Comparison of ENCODE assay signal across 18 cellular contexts in genomic region chr12:2239376-2240010, GRCh38.
DNase-seq lines count a peak whose midpoint lies in the region; ATAC-seq and TF ChIP-seq lines count a peak whose summit lies in the region.
"Had no signal": no experiment of that assay in that cellular context is flagged by ENCODE, and none has a peak within 500 bp of the region (broad histone marks: within the 10 kb centered on the region; RNA-seq: fewer than 3 reads in every experiment).

No MANE protein-coding gene starts in this region.

- ATAC-seq in IMR-90 (ENCODE audit: low read depth) (no peak), heart right ventricle (peak; percentile 61 to 81 (median 75)), sciatic nerve (peak; percentile 58), HG02571 (IDR thresholded peaks at IDR 0.05; ENCODE audit: unreplicated experiment) (no peak), GM18858 (IDR thresholded peaks at IDR 0.05; ENCODE audit: unreplicated experiment) (no peak)
- ATAC-seq: activated T-cell treated with anti-CD3 and anti-CD28 coated beads, Interleukin-2, amount 50 U/mL, for 72 hours; mucosa of descending colon had no signal

- no peaks in the 10 kb centered on the region for H3K36me3 ChIP-seq in IMR-90 (ENCODE audit: control insufficient read depth, insufficient read depth, low read length)
- H3K36me3 ChIP-seq in heart right ventricle, result no peaks in the 10 kb centered on the region
- H3K36me3 ChIP-seq: HAP-1 had no signal

- no peak overlapping the region for H2BK15ac ChIP-seq in IMR-90 (ENCODE audit: low read depth, low read length)

- H4K8ac ChIP-seq in IMR-90 (ENCODE audit: low read depth in 2 of 2, low read length in 2 of 2), result no peak overlapping the region

- WGBS in IMR-90 (ENCODE audit: extremely low coverage in 2 of 2, insufficient read length in 1 of 2), 2 experiments, result 86% methylated on average over 15 of the region's 19 CpGs; no CpG with 5 or more reads in 1 of the 2 experiments
- 18 to 27% methylated on average over 17 to 19 of the region's 19 CpGs for WGBS in heart right ventricle, 2 donors

- H2AK5ac ChIP-seq in IMR-90 (ENCODE audit: low read depth, low read length), result no peak overlapping the region; the same call in 1 of the 2 replicates

- no peak overlapping the region for H4K5ac ChIP-seq in IMR-90 (ENCODE audit: low read depth, low read length)

- peaks cover 10% of the 10 kb centered on the region for H3K9me1 ChIP-seq in IMR-90 (ENCODE audit: insufficient read depth, low read length)

- H3K27ac ChIP-seq in IMR-90 (ENCODE audit: insufficient read depth, low read length) (no peak overlapping the region), heart right ventricle (peak overlapping the region; percentile 33 to 93 (median 83))
- H3K27ac ChIP-seq: SK-N-MC, skin epidermis had no signal

- TF ChIP-seq CTCF in IMR-90 (conservative IDR thresholded peaks at IDR 0.05; ENCODE audit: low read depth, low read length), result no peak
- TF ChIP-seq CTCF in heart right ventricle (IDR thresholded peaks at IDR 0.05), result no peak

- no peak overlapping the region; the same call in 1 of the 2 replicates for H3K4ac ChIP-seq in IMR-90 (ENCODE audit: low read depth, low read length)

- BruUV-seq in IMR-90 (replicated peaks; lab: Mats Ljungman, UMichigan), result no TSS peak

- intact Hi-C loops in IMR-90 (cut with micrococcal nuclease) (no loop called here), heart right ventricle (cut with DNase I) (loop anchor here in 1 of 10 donors (5.0 kb wide), 1 partner anchor 43 kb away; no protein-coding TSS in a partner anchor), sciatic nerve (cut with DNase I) (no loop called here)

- H3K27me3 ChIP-seq in IMR-90 (ENCODE audit: control insufficient read depth, insufficient read depth, low read length), result no peaks in the 10 kb centered on the region
- no peaks in the 10 kb centered on the region for H3K27me3 ChIP-seq in heart right ventricle

- no peak overlapping the region for H3K23ac ChIP-seq in IMR-90 (ENCODE audit: low read depth, low read length)

- H3K9ac ChIP-seq in IMR-90 (ENCODE audit: low read depth, low read length), result no peak overlapping the region

- H2AFZ ChIP-seq in IMR-90 (replicated peaks; ENCODE audit: low read length, poor library complexity), result no peak overlapping the region

- H3K4me1 ChIP-seq in IMR-90 (ENCODE audit: control insufficient read depth, insufficient read depth, low read length) (peaks cover 12% of the 10 kb centered on the region), heart right ventricle (peaks cover 25 to 98% (median 65%) of the 10 kb centered on the region in 9 donors)
- H3K4me1 ChIP-seq: HAP-1 had no signal

- no peak overlapping the region for H2BK20ac ChIP-seq in IMR-90 (ENCODE audit: low read depth, low read length)

- H3K9me3 ChIP-seq in IMR-90 (ENCODE audit: control insufficient read depth, insufficient read depth, low read length), result no peaks in the 10 kb centered on the region
- H3K9me3 ChIP-seq in heart right ventricle, result no peaks in the 10 kb centered on the region
- H3K9me3 ChIP-seq: HAP-1, mucosa of descending colon had no signal

- H3K14ac ChIP-seq in IMR-90 (replicated peaks; ENCODE audit: low read depth, low read length), result no peak overlapping the region

- TF ChIP-seq POLR2A in IMR-90 (IDR thresholded peaks at IDR 0.05; ENCODE audit: low read depth, low read length), result no peak

- H3K56ac ChIP-seq in IMR-90 (ENCODE audit: extremely low read depth, insufficient read depth, low read length), result no peak overlapping the region

- CTCF ChIA-PET in IMR-90 (lab: Yijun Ruan, JAX), result no interaction called here

- in situ Hi-C loops in IMR-90 (cut with MboI; ENCODE audit: low sequenced_read_pairs), result no loop called here

- H4K20me1 ChIP-seq in IMR-90 (ENCODE audit: insufficient read depth, low read length), result 0 out of 2 replicates have a peak, but pooled peaks cover 3% of the 10 kb centered on the region

- H3K4me3 ChIP-seq in IMR-90 (ENCODE audit: insufficient read depth, low read depth, low read length) (no peak overlapping the region), heart right ventricle (peak overlapping the region in 5 of 10 donors; percentile 2 to 15 (median 10))
- H3K4me3 ChIP-seq: HAP-1, mucosa of descending colon, SK-N-MC, skin epidermis had no signal

- no peak overlapping the region for H3K18ac ChIP-seq in IMR-90 (ENCODE audit: low read depth, low read length)

- H4K91ac ChIP-seq in IMR-90 (ENCODE audit: insufficient read depth, low read depth, low read length), result no peak overlapping the region

- dilution Hi-C loops in IMR-90 (cut with HindIII; ENCODE audit: low sequenced_read_pairs, unreplicated experiment), result no loop called here

- no peak for TF ChIP-seq RAD21 in IMR-90 (IDR thresholded peaks at IDR 0.05; ENCODE audit: low read length)

- no peak overlapping the region for H2BK120ac ChIP-seq in IMR-90 (ENCODE audit: low read depth, low read length)

- POLR2A ChIA-PET in IMR-90 (lab: Charles Lee; ENCODE audit: unreplicated experiment), result no interaction called here

- peaks cover 4 to 10% of the 10 kb centered on the region in 2 experiments; a peak in 2 of 4 replicates for H3K79me1 ChIP-seq in IMR-90 (ENCODE audit: low read depth in 1 of 2, low read length in 2 of 2)

- H2AK9ac ChIP-seq in IMR-90 (replicated peaks; ENCODE audit: low read depth, low read length, poor library complexity), result no peak overlapping the region

- DNase-seq in IMR-90 (peak; percentile 41), cerebellum (ENCODE audit: low spot score) (peak; percentile 95), heart right ventricle (peak; percentile 70 to 79), sciatic nerve (ENCODE audit: low spot score) (no peak), EL (no peak), activated T-cell treated with anti-CD3 and anti-CD28 coated beads for 4 hours (no peak)
- DNase-seq: activated CD4-positive, alpha-beta T cell treated with anti-CD3 and anti-CD28 coated beads, Interleukin-2, amount 50 U/mL, for 4 hours; activated T-cell treated with anti-CD3 and anti-CD28 coated beads, Interleukin-2, amount 50 U/mL, for 72 hours; mucosa of descending colon; NCI-H146; OCI-M1; stimulated activated CD4-positive, alpha-beta T cell treated with anti-CD3 and anti-CD28 coated beads, Interleukin-4, amount 100 ng/mL, for 24 hours; stimulated activated CD8-positive, alpha-beta memory T cell treated with anti-CD3 and anti-CD28 coated beads, Interleukin-4, amount 100 ng/mL, for 48 hours had no signal

- H3K4me2 ChIP-seq in IMR-90 (ENCODE audit: low read depth, low read length), result no peak overlapping the region

- no peak overlapping the region for H2BK5ac ChIP-seq in IMR-90 (ENCODE audit: low read depth, low read length, poor library complexity, severe bottlenecking)

TF ChIP-seq in IMR-90, 13 proteins besides CTCF, POLR2A, EP300 and RAD21:
- TF ChIP-seq NFE2L2 (IDR thresholded peaks at IDR 0.05; ENCODE audit: low read depth, low read length), result no peak
- TF ChIP-seq CEBPB (IDR thresholded peaks at IDR 0.05; ENCODE audit: low read depth, low read length), result no peak
- no peak for TF ChIP-seq MAZ (IDR thresholded peaks at IDR 0.05; ENCODE audit: borderline replicate concordance, low read depth, low read length)
- TF ChIP-seq ELK1 (IDR thresholded peaks at IDR 0.05; ENCODE audit: borderline replicate concordance, low read depth, low read length), result no peak
- no peak for TF ChIP-seq RCOR1 (IDR thresholded peaks at IDR 0.05; ENCODE audit: insufficient replicate concordance, low read length)
- no peak for TF ChIP-seq USF2 (IDR thresholded peaks at IDR 0.05; ENCODE audit: low read depth, low read length)
- TF ChIP-seq FOS (IDR thresholded peaks at IDR 0.05; ENCODE audit: low read depth, low read length), result no peak
- no peak for TF ChIP-seq BHLHE40 (IDR thresholded peaks at IDR 0.05; ENCODE audit: low read depth, low read length)
- no peak for TF ChIP-seq MAFK (IDR thresholded peaks at IDR 0.05; ENCODE audit: low read depth, low read length)
- no peak for TF ChIP-seq MXI1 (IDR thresholded peaks at IDR 0.05; ENCODE audit: borderline replicate concordance, low read depth, low read length)
- no peak for TF ChIP-seq RFX5 (IDR thresholded peaks at IDR 0.05; ENCODE audit: low read depth, low read length)
- TF ChIP-seq SMC3 (IDR thresholded peaks at IDR 0.05; ENCODE audit: low read depth, low read length), result no peak
- TF ChIP-seq CHD1 (IDR thresholded peaks at IDR 0.05; ENCODE audit: low read depth, low read length), result no peak

Comparison
In these comparisons a context has a peak if more than half of its experiments do, and no peak if none do; other contexts are left out.
1. ATAC-seq: peak in heart right ventricle (8 of 8) and sciatic nerve (single experiment); none in IMR-90 (single experiment), HG02571 (single experiment) and GM18858 (single experiment).
2. DNase-seq: peak in IMR-90 (single experiment), cerebellum (single experiment) and heart right ventricle (2 of 2); none in sciatic nerve (single experiment), EL (single experiment) and activated T-cell treated with anti-CD3 and anti-CD28 coated beads for 4 hours (single experiment).